ENCODE assay signal across 17 cellular contexts in genomic region chr11:69209421-69209820, GRCh38. TPM values are rescaled to one million over a fixed set of nuclear protein-coding genes. Genes with fewer than 3 reads are reported as not detected.
DNase-seq lines count a peak whose midpoint lies in the region; ATAC-seq and TF ChIP-seq lines count a peak whose summit lies in the region.
"Had no signal": no experiment of that assay in that cellular context is flagged by ENCODE, and none has a peak within 500 bp of the region (broad histone marks: within the 10 kb centered on the region; RNA-seq: fewer than 3 reads in every experiment).

No MANE protein-coding gene starts in this region.

- intact Hi-C loops in cardiac septum (cut with DNase I) (no loop called here), Right ventricle myocardium superior (cut with DNase I) (no loop called here), spleen (cut with DNase I; ENCODE audit: low total_unique reads) (no loop called here)

- H3K36me3 ChIP-seq in RWPE2 (ENCODE audit: low read depth) (no peaks in the 10 kb centered on the region), spleen (no peaks in the 10 kb centered on the region), HAP-1 (replicated peaks) (no peaks in the 10 kb centered on the region)

- no peak for TF ChIP-seq POLR2A in spleen (IDR thresholded peaks at IDR 0.05)

- TF ChIP-seq CTCF in RWPE2 (IDR thresholded peaks at IDR 0.05; ENCODE audit: poor library complexity, severe bottlenecking), result no peak
- no peak for TF ChIP-seq CTCF in spleen (IDR thresholded peaks at IDR 0.05 in 8 of 11, conservative IDR thresholded peaks at IDR 0.05 in 3 of 11)

- DNase-seq in cardiac septum (ENCODE audit: low spot score) (peak; percentile 65), Right ventricle myocardium superior (no peak), RWPE2 (ENCODE audit: low spot score) (peak; percentile 31), mesenteric fat pad (ENCODE audit: low spot score) (peak; percentile 43), spleen (peak; percentile 66), HAP-1 (ENCODE audit: low spot score in 2 of 2) (no peak), ecto neural progenitor cell (ENCODE audit: low spot score) (no peak), kidney glomerular epithelial cell (lab: John Stamatoyannopoulos, UW) (no peak)
- DNase-seq: CD8-positive, alpha-beta T cell; COR-L47; DMS153; DMS79 treated with DMSO at 0.1 percent for 48 hours; EL; GOT3; HCEC 1CT; HFFc6 had no signal

- in situ Hi-C loops in HAP-1 (cut with MboI; ENCODE audit: low sequenced_read_pairs), result no loop called here

- ATAC-seq in Right ventricle myocardium superior (ENCODE audit: poor library complexity) (no peak), RWPE2 (ENCODE audit: low read depth) (no peak)
- ATAC-seq: CD8-positive, alpha-beta T cell had no signal

- H3K27me3 ChIP-seq in RWPE2 (ENCODE audit: insufficient read depth, poor library complexity, severe bottlenecking), result no peaks in the 10 kb centered on the region
- peaks cover 0 to 19% (median 0%) of the 10 kb centered on the region in 7 donors for H3K27me3 ChIP-seq in spleen (replicated peaks in 1 of 7)
- peaks cover 9% of the 10 kb centered on the region; the same call in 1 of the 2 replicates for H3K27me3 ChIP-seq in HAP-1 (ENCODE audit: low read depth)

- WGBS in spleen, 5 donors, result 79 to 96% (median 91%) methylated on average over 12 of the region's 12 CpGs

- no peak overlapping the region for H3K4me3 ChIP-seq in RWPE2 (ENCODE audit: severe bottlenecking)
- H3K4me3 ChIP-seq in spleen, result no peak overlapping the region
- H3K4me3 ChIP-seq in HAP-1, result no peak overlapping the region

- H3K9me3 ChIP-seq in RWPE2 (ENCODE audit: severe bottlenecking) (no peaks in the 10 kb centered on the region), spleen (peaks cover 0 to 10% (median 0%) of the 10 kb centered on the region in 8 donors), HAP-1 (no peaks in the 10 kb centered on the region)

- no peak overlapping the region for H3K27ac ChIP-seq in RWPE2 (ENCODE audit: poor library complexity, severe bottlenecking)
- H3K27ac ChIP-seq in spleen, result no peak overlapping the region

- H3K4me1 ChIP-seq in RWPE2 (ENCODE audit: insufficient read depth, poor library complexity, severe bottlenecking) (no peaks in the 10 kb centered on the region), spleen (peaks cover 0 to 10% (median 2%) of the 10 kb centered on the region in 6 donors), HAP-1 (no peaks in the 10 kb centered on the region)

RNA-seq across cellular contexts. Expression of gene SMIM38, which starts 53.7 kb away (rescaled TPM):
- 0.19 TPM for total RNA-seq in cardiac septum
- total RNA-seq in Right ventricle myocardium superior, result not detected
- total RNA-seq in mesenteric fat pad, result 0.29 TPM
- 1 to 10 TPM in 4 of 7 donors, under 1 TPM in 3; 0.44 to 2.0 (median 1.1) TPM for total RNA-seq in spleen
- under 1 TPM; 0.02 to 0.29 (median 0.05) TPM for polyA plus RNA-seq in spleen
- total RNA-seq: CD8-positive, alpha-beta T cell; HFFc6 had no signal
- polyA plus RNA-seq: CD14-positive monocyte had no signal

Comparison
In these comparisons a context has a peak if more than half of its experiments do, and no peak if none do; other contexts are left out.
1. DNase-seq: peak in cardiac septum (single experiment), RWPE2 (single experiment), mesenteric fat pad (single experiment) and spleen (single experiment); none in Right ventricle myocardium superior (single experiment), HAP-1 (0 of 2), ecto neural progenitor cell (single experiment) and kidney glomerular epithelial cell (single experiment).